16 cellular contexts compared by ENCODE assay signal in genomic region chr4:121728066-121728465, GRCh38. TPM values are rescaled to one million over a fixed set of nuclear protein-coding genes. Genes with fewer than 3 reads are reported as not detected.
A peak's percentile ranks its signal among the peaks of the same experiment; 100 is the strongest.
DNase-seq lines count a peak whose midpoint lies in the region; ATAC-seq and TF ChIP-seq lines count a peak whose summit lies in the region.
"Had no signal": no experiment of that assay in that cellular context is flagged by ENCODE, and none has a peak within 500 bp of the region (broad histone marks: within the 10 kb centered on the region; RNA-seq: fewer than 3 reads in every experiment).

No MANE protein-coding gene starts in this region.

- DNase-seq in AG08396 (ENCODE audit: low spot score) (peak; percentile 68), HT1080 (ENCODE audit: low read depth) (peak; percentile 90), mammary epithelial cell (peak; percentile 74), kidney tubule cell (ENCODE audit: low spot score) (peak; percentile 85), UCSD-AML1 (lab: John Stamatoyannopoulos, UW; ENCODE audit: unreplicated experiment) (no peak), globus pallidus (ENCODE audit: low spot score) (no peak)
- DNase-seq: activated CD8-positive, alpha-beta T cell treated with anti-CD3 and anti-CD28 coated beads, Interleukin-2, amount 10 ng/mL, durations not matched to agents 7 days and 5 days; activated effector memory CD4-positive, alpha-beta T cell treated with Interleukin-2 at 50 U/mL for 16 hours; NCI-H1417 treated with DMSO at 0.1 percent for 48 hours; NCI-H524; RPMI8226 had no signal

- BruUV-seq in mammary epithelial cell (replicated peaks; lab: Mats Ljungman, UMichigan): no TSS peak

- no peaks in the 10 kb centered on the region for H3K79me2 ChIP-seq in mammary epithelial cell (ENCODE audit: insufficient read depth, low read length)

- no peak for TF ChIP-seq CTCF in mammary epithelial cell (conservative IDR thresholded peaks at IDR 0.05 in 1 of 2, IDR thresholded peaks at IDR 0.05 in 1 of 2; ENCODE audit: extremely low read depth in 1 of 2, insufficient read depth in 1 of 2, low read depth in 1 of 2, low read length in 2 of 2)

- ATAC-seq in GM19328 (IDR thresholded peaks at IDR 0.05; ENCODE audit: unreplicated experiment) (no peak), HG02571 (IDR thresholded peaks at IDR 0.05; ENCODE audit: unreplicated experiment) (no peak)
- ATAC-seq: activated CD8-positive, alpha-beta T cell treated with anti-CD3 and anti-CD28 coated beads, Interleukin-2, amount 10 ng/mL, durations not matched to agents 7 days and 5 days had no signal

- no peaks in the 10 kb centered on the region for H3K27me3 ChIP-seq in mammary epithelial cell (ENCODE audit: insufficient read depth, low read length)
- H3K27me3 ChIP-seq: vagina had no signal

- H3K9ac ChIP-seq in mammary epithelial cell (ENCODE audit: insufficient read depth, low read length): no peak overlapping the region

- H3K4me2 ChIP-seq in mammary epithelial cell (ENCODE audit: insufficient read depth, low read depth, low read length): peak overlapping the region; percentile 18

- in situ Hi-C loops in mammary epithelial cell (cut with MboI; ENCODE audit: low sequenced_read_pairs in 2 of 2): no loop called here

- no peaks in the 10 kb centered on the region for H3K9me3 ChIP-seq in mammary epithelial cell (replicated peaks; ENCODE audit: insufficient read depth, low read length)
- H3K9me3 ChIP-seq: vagina had no signal

- peaks cover 15% of the 10 kb centered on the region for H3K4me1 ChIP-seq in mammary epithelial cell (ENCODE audit: insufficient read depth, low read length)
- H3K4me1 ChIP-seq: vagina had no signal

- 0% methylated on average over 2 of the region's 4 CpGs for WGBS in mammary epithelial cell (ENCODE audit: low coverage, missing lambda C conversion rate)

- H3K36me3 ChIP-seq in mammary epithelial cell (ENCODE audit: insufficient read depth, low read length): no peaks in the 10 kb centered on the region
- H3K36me3 ChIP-seq: vagina had no signal

- H2AFZ ChIP-seq in mammary epithelial cell (ENCODE audit: low read depth, low read length): no peak overlapping the region

- intact Hi-C loops in mammary epithelial cell (cut with micrococcal nuclease): loop anchor here (10.0 kb wide), 1 partner anchor 53 kb away; no protein-coding TSS in a partner anchor

- H3K27ac ChIP-seq in mammary epithelial cell (ENCODE audit: insufficient read depth, low read depth, low read length): peak overlapping the region; percentile 43
- H3K27ac ChIP-seq: vagina had no signal

- dilution Hi-C loops in mammary epithelial cell (cut with HindIII; ENCODE audit: low sequenced_read_pairs): no loop called here

- CTCF ChIA-PET in mammary epithelial cell (lab: Charles Lee; ENCODE audit: low non-redundant PET): no interaction called here

- H4K20me1 ChIP-seq in mammary epithelial cell (ENCODE audit: insufficient read depth, low read length): no peaks in the 10 kb centered on the region

- no peak overlapping the region for H3K4me3 ChIP-seq in mammary epithelial cell (replicated peaks in 1 of 3; ENCODE audit: insufficient read depth in 1 of 3, low read depth in 2 of 3, low read length in 3 of 3)
- H3K4me3 ChIP-seq: vagina had no signal

RNA-seq across cellular contexts. Expression of gene ANXA5, which starts 31.3 kb away (rescaled TPM):
- total RNA-seq in HT1080 (2014; rRNA removed; shearing (Covaris generic)): 489 and 521 TPM in 2 replicates
- 417 and 504 TPM in 2 replicates for polyA plus RNA-seq in HT1080 (2015; cell fraction: cytosol; rRNA removed)
- 490 and 564 TPM in 2 replicates for polyA plus RNA-seq in HT1080 (2015; cell fraction: nucleus; rRNA removed)
- 100 to 1,000 TPM; 335 to 396 TPM for total RNA-seq in mammary epithelial cell
- polyA plus RNA-seq in mammary epithelial cell: 394 TPM
- 313 TPM for polyA minus RNA-seq in mammary epithelial cell

RNA-seq across cellular contexts. Expression of gene SMIM43, which starts 36.9 kb away (rescaled TPM):
- total RNA-seq in HT1080 (2014; rRNA removed; shearing (Covaris generic)): not detected in 2 replicates
- polyA plus RNA-seq in HT1080 (2015; cell fraction: cytosol; rRNA removed): not detected in 2 replicates
- polyA plus RNA-seq in HT1080 (2015; cell fraction: nucleus; rRNA removed): not detected in 2 replicates
- total RNA-seq in mammary epithelial cell: not detected
- 0.07 TPM for polyA plus RNA-seq in mammary epithelial cell
- polyA minus RNA-seq in mammary epithelial cell: not detected
- total RNA-seq: activated CD8-positive, alpha-beta T cell treated with anti-CD3 and anti-CD28 coated beads, Interleukin-2, amount 10 ng/mL, durations not matched to agents 7 days and 5 days; mononuclear cell; vagina had no signal
- polyA plus RNA-seq: CD14-positive monocyte had no signal

Comparison
In these comparisons a context has a peak if more than half of its experiments do, and no peak if none do; other contexts are left out.
1. DNase-seq: peak in AG08396 (single experiment), HT1080 (single experiment), mammary epithelial cell (single experiment) and kidney tubule cell (single experiment); none in UCSD-AML1 (single experiment) and globus pallidus (single experiment).